ENCODE assay signal across 8 cellular contexts in the genomic region with DNA sequence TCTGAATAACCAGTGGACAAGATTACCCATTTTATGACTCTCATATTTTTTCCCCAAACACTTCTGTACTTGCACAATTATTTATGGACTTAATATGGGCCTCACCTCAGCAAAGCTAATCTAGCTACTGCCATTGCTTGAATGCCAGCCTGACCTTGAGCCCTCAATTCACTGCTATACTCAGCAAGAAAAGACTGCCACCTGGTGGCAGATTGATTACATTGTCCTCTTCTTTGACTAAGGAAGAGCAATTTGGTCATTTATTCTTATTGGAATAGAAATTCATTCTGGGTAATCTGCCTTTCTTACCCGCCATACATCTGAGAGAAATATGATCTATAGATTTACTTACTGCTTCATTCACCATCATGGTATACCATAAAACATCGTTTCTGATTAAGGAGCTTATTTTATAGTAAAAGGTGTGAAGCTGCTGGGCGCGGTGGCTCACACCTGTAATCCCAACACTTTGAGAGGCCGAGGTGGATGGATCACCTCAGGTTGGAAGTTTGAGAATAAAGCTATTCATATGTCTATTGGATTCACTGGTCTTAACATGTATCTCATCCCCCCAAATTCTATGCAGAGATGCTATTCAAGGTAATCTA. TPM values are rescaled to one million over a fixed set of nuclear protein-coding genes. Genes with fewer than 3 reads are reported as not detected.
DNase-seq lines count a peak whose midpoint lies in the region; ATAC-seq and TF ChIP-seq lines count a peak whose summit lies in the region.

No MANE protein-coding gene starts in this region.

- TF ChIP-seq EP300 in tibial nerve (IDR thresholded peaks at IDR 0.05): no peak

- peaks cover 0 to 2% of the 10 kb centered on the region in 2 donors for H3K36me3 Mint-ChIP-seq in activated T-cell treated with anti-CD3 and anti-CD28 coated beads, Interleukin-2, amount 50 U/mL, for 72 hours (ENCODE audit: insufficient read depth in 2 of 2)
- H3K36me3 Mint-ChIP-seq in neural progenitor cell: no peaks in the 10 kb centered on the region

- H3K9me3 Mint-ChIP-seq in activated T-cell treated with anti-CD3 and anti-CD28 coated beads, Interleukin-2, amount 50 U/mL, for 72 hours: no peaks in the 10 kb centered on the region
- H3K9me3 Mint-ChIP-seq in neural progenitor cell: no peaks in the 10 kb centered on the region

- no peak overlapping the region for H3K4me3 ChIP-seq in Jurkat, Clone E6-1 (ENCODE audit: low read length)
- H3K4me3 ChIP-seq in OCI-LY1 (ENCODE audit: low read depth, low read length, poor library complexity, severe bottlenecking) (no peak overlapping the region), neural progenitor cell (no peak overlapping the region), tibial nerve (no peak overlapping the region)

- ATAC-seq in GM21381 (IDR thresholded peaks at IDR 0.05; ENCODE audit: unreplicated experiment): peak; percentile 79
- ATAC-seq in activated T-cell treated with anti-CD3 and anti-CD28 coated beads, Interleukin-2, amount 50 U/mL, for 72 hours (replicated peaks in 1 of 2): peak; percentile 81 to 83

- H3K9ac ChIP-seq in OCI-LY1 (ENCODE audit: low read length) (peak overlapping the region; percentile 47), neural progenitor cell (no peak overlapping the region)

- H3F3A ChIP-seq in OCI-LY1 (ENCODE audit: insufficient read depth, low read length) (no peaks in the 10 kb centered on the region), neural progenitor cell (ENCODE audit: low read depth) (no peaks in the 10 kb centered on the region)

- no peaks in the 10 kb centered on the region for H3K79me2 ChIP-seq in OCI-LY1 (ENCODE audit: insufficient read depth, low read length)
- H3K79me2 ChIP-seq in neural progenitor cell (ENCODE audit: low read depth): no peaks in the 10 kb centered on the region

- H3K4me3 Mint-ChIP-seq in activated T-cell treated with anti-CD3 and anti-CD28 coated beads, Interleukin-2, amount 50 U/mL, for 72 hours: no peak overlapping the region
- H3K4me3 Mint-ChIP-seq in neural progenitor cell: no peak overlapping the region

- H2AFZ ChIP-seq in OCI-LY1 (ENCODE audit: low read length) (no peak overlapping the region; the same call in 1 of the 2 replicates), neural progenitor cell (replicated peaks) (no peak overlapping the region)

- TF ChIP-seq CTCF in OCI-LY1 (IDR thresholded peaks at IDR 0.05; ENCODE audit: low read length) (peak; percentile 90), neural progenitor cell (IDR thresholded peaks at IDR 0.05) (peak; percentile 92), tibial nerve (IDR thresholded peaks at IDR 0.05) (peak; percentile 74 to 92 (median 79))

- no peak overlapping the region for H3K27ac Mint-ChIP-seq in activated T-cell treated with anti-CD3 and anti-CD28 coated beads, Interleukin-2, amount 50 U/mL, for 72 hours
- no peak overlapping the region for H3K27ac Mint-ChIP-seq in neural progenitor cell

- H3K27ac ChIP-seq in OCI-LY1 (ENCODE audit: low read depth, low read length, poor library complexity, severe bottlenecking): peak overlapping the region; percentile 56
- no peak overlapping the region for H3K27ac ChIP-seq in neural progenitor cell
- no peak overlapping the region for H3K27ac ChIP-seq in tibial nerve

- peaks cover 39% of the 10 kb centered on the region for H3K4me1 Mint-ChIP-seq in activated T-cell treated with anti-CD3 and anti-CD28 coated beads, Interleukin-2, amount 50 U/mL, for 72 hours (ENCODE audit: low read depth)
- H3K4me1 Mint-ChIP-seq in neural progenitor cell: no peaks in the 10 kb centered on the region

- H3K9me3 ChIP-seq in OCI-LY1 (ENCODE audit: low read length) (no peaks in the 10 kb centered on the region), neural progenitor cell (ENCODE audit: low read depth) (no peaks in the 10 kb centered on the region), tibial nerve (no peaks in the 10 kb centered on the region)

- H3K36me3 ChIP-seq in OCI-LY1 (ENCODE audit: insufficient read depth, low read length): no peaks in the 10 kb centered on the region
- H3K36me3 ChIP-seq in neural progenitor cell: no peaks in the 10 kb centered on the region
- no peaks in the 10 kb centered on the region for H3K36me3 ChIP-seq in tibial nerve

- 58 to 60% methylated on average over 5 of the region's 5 CpGs for WGBS in tibial nerve, 2 donors

- DNase-seq in DMS 273 treated with DMSO at 0.1 percent for 48 hours (lab: John Stamatoyannopoulos, UW) (peak; percentile 39), fibroblast of peridontal ligament (ENCODE audit: extremely low read depth) (peak; percentile 90), neural progenitor cell (ENCODE audit: low spot score) (peak; percentile 90), tibial nerve (ENCODE audit: low spot score in 2 of 2) (peak; percentile 16 to 91)
- peak; percentile 87 for DNase-seq in Jurkat, Clone E6-1 (ENCODE audit: low read depth, low spot score)
- peak; percentile 73 to 81 for DNase-seq in activated T-cell treated with anti-CD3 and anti-CD28 coated beads, Interleukin-2, amount 50 U/mL, for 72 hours

- H3K27me3 ChIP-seq in OCI-LY1 (ENCODE audit: insufficient read depth, low read length): no peaks in the 10 kb centered on the region
- no peaks in the 10 kb centered on the region for H3K27me3 ChIP-seq in neural progenitor cell
- no peaks in the 10 kb centered on the region for H3K27me3 ChIP-seq in tibial nerve

- H3K27me3 Mint-ChIP-seq in activated T-cell treated with anti-CD3 and anti-CD28 coated beads, Interleukin-2, amount 50 U/mL, for 72 hours (ENCODE audit: low read depth): peaks cover 8% of the 10 kb centered on the region
- peaks cover 2% of the 10 kb centered on the region for H3K27me3 Mint-ChIP-seq in neural progenitor cell (ENCODE audit: insufficient read depth, low read depth)

- H3K9me2 ChIP-seq in OCI-LY1 (ENCODE audit: low read depth, low read length): no peaks in the 10 kb centered on the region

- peaks cover 39% of the 10 kb centered on the region for H3K4me1 ChIP-seq in OCI-LY1 (ENCODE audit: insufficient read depth, low read length, severe bottlenecking)
- H3K4me1 ChIP-seq in neural progenitor cell: no peaks in the 10 kb centered on the region
- H3K4me1 ChIP-seq in tibial nerve: no peaks in the 10 kb centered on the region

- H3K4me2 ChIP-seq in OCI-LY1 (ENCODE audit: low read length) (peak overlapping the region; percentile 18; the same call in 1 of the 2 replicates), neural progenitor cell (no peak overlapping the region)

- no peak for TF ChIP-seq POLR2A in tibial nerve (IDR thresholded peaks at IDR 0.05)

- H4K20me1 ChIP-seq in OCI-LY1 (ENCODE audit: insufficient read depth, low read length) (no peaks in the 10 kb centered on the region), neural progenitor cell (ENCODE audit: low read depth) (no peaks in the 10 kb centered on the region)

RNA-seq across cellular contexts. Expression of a gene that starts 32.9 kb away (rescaled TPM):
- polyA plus RNA-seq in Jurkat, Clone E6-1 (2012; ENCODE audit: insufficient read depth, insufficient read length): 17.1 TPM
- total RNA-seq in activated T-cell treated with anti-CD3 and anti-CD28 coated beads, Interleukin-2, amount 50 U/mL, for 72 hours: 1 to 10 TPM; 8.4 to 9.3 TPM
- total RNA-seq in neural progenitor cell (ENCODE audit: low replicate concordance) (3.6 and 3.8 TPM in 2 replicates), tibial nerve (1 to 10 TPM; 3.1 to 6.9 (median 4.7) TPM)

Comparison
In these comparisons a context has a peak if more than half of its experiments do, and no peak if none do; other contexts are left out.
1. DNase-seq: peak in every context shown above with its lines; median percentile 90 in fibroblast of peridontal ligament; 90 in neural progenitor cell; 87 in Jurkat, Clone E6-1; 77 in activated T-cell treated with anti-CD3 and anti-CD28 coated beads, Interleukin-2, amount 50 U/mL, for 72 hours; 54 in tibial nerve; 39 in DMS 273 treated with DMSO at 0.1 percent for 48 hours.